ENCODE assay signal across 1 cellular context in genomic region chr9:136860933-136861873, GRCh38.
TF ChIP-seq lines count a peak whose summit lies in the region.

No MANE protein-coding gene starts in this region.

TF ChIP-seq in HepG2, 621 proteins besides CTCF, POLR2A, EP300 and RAD21:
- TF ChIP-seq ZNF883 (CRISPR knock-in tag; IDR thresholded peaks at IDR 0.05; ENCODE audit: not compliant biosample characterization) (no peak), KMT2B (CRISPR knock-in tag; IDR thresholded peaks at IDR 0.05) (no peak), SSRP1 (CRISPR knock-in tag; IDR thresholded peaks at IDR 0.05) (peak; percentile 12; the same call in 1 of the 2 replicates), FOXP1 (IDR thresholded peaks at IDR 0.05) (no peak), FOXP1 (CRISPR knock-in tag; IDR thresholded peaks at IDR 0.05) (no peak), ZNF234 (CRISPR knock-in tag; conservative IDR thresholded peaks at IDR 0.05) (no peak), TBL1XR1 (IDR thresholded peaks at IDR 0.05; ENCODE audit: borderline replicate concordance, low read length, partially characterized antibody) (no peak), NFE2L1 (CRISPR knock-in tag; IDR thresholded peaks at IDR 0.05; ENCODE audit: borderline replicate concordance) (no peak), ZNF703 (CRISPR knock-in tag; IDR thresholded peaks at IDR 0.05; ENCODE audit: borderline replicate concordance) (no peak), AGO1 (IDR thresholded peaks at IDR 0.05; ENCODE audit: low read depth, low read length, poor library complexity, severe bottlenecking) (peak; percentile 94), DMAP1 (CRISPR knock-in tag; IDR thresholded peaks at IDR 0.05) (no peak), RBFOX2 (IDR thresholded peaks at IDR 0.05; ENCODE audit: low read depth, low read length) (peak; percentile 80), ZNF12 (CRISPR knock-in tag; IDR thresholded peaks at IDR 0.05) (no peak), ZNF33B (CRISPR knock-in tag; IDR thresholded peaks at IDR 0.05) (no peak), ZNF580 (CRISPR knock-in tag; IDR thresholded peaks at IDR 0.05; ENCODE audit: borderline replicate concordance, low read depth) (no peak), RBM39 (IDR thresholded peaks at IDR 0.05; ENCODE audit: low read depth, low read length, poor library complexity, severe bottlenecking) (peak; percentile 28), ZNF572 (CRISPR knock-in tag; IDR thresholded peaks at IDR 0.05) (no peak), ZNF317 (CRISPR knock-in tag; IDR thresholded peaks at IDR 0.05) (no peak), POLR2G (IDR thresholded peaks at IDR 0.05; ENCODE audit: low read depth, low read length) (0 out of 2 replicates have a peak, but pooled peaks have one; percentile 9), ISL2 (CRISPR knock-in tag; IDR thresholded peaks at IDR 0.05) (no peak), MED1 (CRISPR knock-in tag; IDR thresholded peaks at IDR 0.05) (no peak), AGO2 (optimal IDR thresholded peaks at IDR 0.05; ENCODE audit: low read depth, low read length) (peak; percentile 92), AKAP8 (CRISPR knock-in tag; IDR thresholded peaks at IDR 0.05) (peak; percentile 47; the same call in 1 of the 2 replicates), SNAPC5 (CRISPR knock-in tag; IDR thresholded peaks at IDR 0.05; ENCODE audit: borderline replicate concordance) (no peak), HNRNPL (IDR thresholded peaks at IDR 0.05; ENCODE audit: low read depth, low read length) (peak; percentile 62; the same call in 1 of the 2 replicates), ZNF850 (CRISPR knock-in tag; conservative IDR thresholded peaks at IDR 0.05) (no peak), ZNF18 (CRISPR knock-in tag; IDR thresholded peaks at IDR 0.05; ENCODE audit: insufficient replicate concordance) (no peak), ZNF780A (CRISPR knock-in tag; IDR thresholded peaks at IDR 0.05) (no peak), PAX8 (CRISPR knock-in tag; IDR thresholded peaks at IDR 0.05; ENCODE audit: borderline replicate concordance) (no peak)
- TF ChIP-seq, protein P1, sequence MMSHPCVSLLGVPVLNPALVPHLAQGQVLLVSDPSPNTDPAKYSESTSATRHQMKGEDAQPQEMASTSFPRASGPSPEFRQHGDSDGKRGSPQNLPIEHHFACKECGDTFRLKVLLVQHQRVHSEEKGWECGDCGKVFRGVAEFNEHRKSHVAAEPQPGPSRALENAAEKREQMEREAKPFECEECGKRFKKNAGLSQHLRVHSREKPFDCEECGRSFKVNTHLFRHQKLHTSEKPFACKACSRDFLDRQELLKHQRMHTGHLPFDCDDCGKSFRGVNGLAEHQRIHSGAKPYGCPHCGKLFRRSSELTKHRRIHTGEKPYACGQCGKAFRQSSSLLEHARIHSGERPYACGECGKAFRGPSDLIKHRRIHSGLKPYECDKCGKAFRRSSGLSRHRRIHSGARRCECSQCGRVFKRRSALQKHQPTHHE (CRISPR knock-in tag; IDR thresholded peaks at IDR 0.05; ENCODE audit: borderline replicate concordance): no peak
- TF ChIP-seq, protein P2, sequence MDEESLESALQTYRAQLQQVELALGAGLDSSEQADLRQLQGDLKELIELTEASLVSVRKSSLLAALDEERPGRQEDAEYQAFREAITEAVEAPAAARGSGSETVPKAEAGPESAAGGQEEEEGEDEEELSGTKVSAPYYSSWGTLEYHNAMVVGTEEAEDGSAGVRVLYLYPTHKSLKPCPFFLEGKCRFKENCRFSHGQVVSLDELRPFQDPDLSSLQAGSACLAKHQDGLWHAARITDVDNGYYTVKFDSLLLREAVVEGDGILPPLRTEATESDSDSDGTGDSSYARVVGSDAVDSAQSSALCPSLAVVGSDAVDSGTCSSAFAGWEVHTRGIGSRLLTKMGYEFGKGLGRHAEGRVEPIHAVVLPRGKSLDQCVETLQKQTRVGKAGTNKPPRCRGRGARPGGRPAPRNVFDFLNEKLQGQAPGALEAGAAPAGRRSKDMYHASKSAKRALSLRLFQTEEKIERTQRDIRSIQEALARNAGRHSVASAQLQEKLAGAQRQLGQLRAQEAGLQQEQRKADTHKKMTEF (CRISPR knock-in tag; IDR thresholded peaks at IDR 0.05): no peak
TF ChIP-seq in HepG2: peak in this region for 8.
